ENCODE assay signal across 13 cellular contexts in genomic region chr5:148922606-148923005, GRCh38.
DNase-seq lines count a peak whose midpoint lies in the region; ATAC-seq lines count a peak whose summit lies in the region.
"Had no signal": no experiment of that assay in that cellular context is flagged by ENCODE, and none has a peak within 500 bp of the region (broad histone marks: within the 10 kb centered on the region; RNA-seq: fewer than 3 reads in every experiment).

No MANE protein-coding gene starts in this region.

- no peak for DNase-seq in KG1 (lab: John Stamatoyannopoulos, UW)
- no peak for DNase-seq in NCI-H2227 treated with DMSO at 0.1 percent for 48 hours (lab: John Stamatoyannopoulos, UW)
- no peak for DNase-seq in NOMO-1 treated with DMSO at 0.1 percent for 48 hours (lab: John Stamatoyannopoulos, UW; ENCODE audit: unreplicated experiment)
- DNase-seq: activated CD4-positive, alpha-beta T cell treated with anti-CD3 and anti-CD28 coated beads, Interleukin-2, amount 10 ng/mL, durations not matched to agents 24 days and 14 days; activated effector memory CD4-positive, alpha-beta T cell treated with anti-CD3 and anti-CD28 coated beads, Interleukin-2, amount 50 U/mL, for 16 hours; glutamatergic neuron; NCI-H345; stimulated activated CD4-positive, alpha-beta T cell treated with anti-CD3 and anti-CD28 coated beads, Interleukin-4, amount 100 ng/mL, for 1 hour had no signal

- ATAC-seq in GM18498 (IDR thresholded peaks at IDR 0.05; ENCODE audit: unreplicated experiment), result peak; percentile 90
- ATAC-seq in GM19023 (IDR thresholded peaks at IDR 0.05; ENCODE audit: unreplicated experiment), result peak; percentile 81
- ATAC-seq in HG02642 (IDR thresholded peaks at IDR 0.05; ENCODE audit: poor library complexity, unreplicated experiment), result peak; percentile 86
- ATAC-seq in HG03520 (IDR thresholded peaks at IDR 0.05; ENCODE audit: unreplicated experiment), result peak; percentile 84
- no peak for ATAC-seq in GM21526 (IDR thresholded peaks at IDR 0.05; ENCODE audit: low FRiP score, unreplicated experiment)
